10 cellular contexts compared by ENCODE assay signal in genomic region chr15:60635507-60636352, GRCh38.
DNase-seq lines count a peak whose midpoint lies in the region; ATAC-seq and TF ChIP-seq lines count a peak whose summit lies in the region.
"Had no signal": no experiment of that assay in that cellular context is flagged by ENCODE, and none has a peak within 500 bp of the region (broad histone marks: within the 10 kb centered on the region; RNA-seq: fewer than 3 reads in every experiment).

No MANE protein-coding gene starts in this region.

- H3K4me3 ChIP-seq in BLaER1 = no peak overlapping the region
- H3K4me3 ChIP-seq: K562 had no signal

- ATAC-seq in GM19455 (IDR thresholded peaks at IDR 0.05; ENCODE audit: unreplicated experiment) = peak; percentile 83
- ATAC-seq in HG03108 (IDR thresholded peaks at IDR 0.05; ENCODE audit: unreplicated experiment) = peak; percentile 67
- ATAC-seq in omental fat pad (ENCODE audit: low FRiP score) = no peak
- ATAC-seq: K562 had no signal

- H3K9ac ChIP-seq in BLaER1 = no peak overlapping the region

- H3K27me3 Mint-ChIP-seq in activated CD4-positive, alpha-beta T cell treated with anti-CD3 and anti-CD28 coated beads, Interleukin-2, amount 10 ng/mL, durations not matched to agents 7 days and 5 days = peaks cover 23% of the 10 kb centered on the region
- H3K27me3 Mint-ChIP-seq in immature natural killer cell (ENCODE audit: low read depth in 3 of 3) = peaks cover 0 to 3% (median 0%) of the 10 kb centered on the region in 3 donors

- no peaks in the 10 kb centered on the region for H3K36me3 Mint-ChIP-seq in activated CD4-positive, alpha-beta T cell treated with anti-CD3 and anti-CD28 coated beads, Interleukin-2, amount 10 ng/mL, durations not matched to agents 7 days and 5 days (ENCODE audit: low read depth)
- no peaks in the 10 kb centered on the region for H3K36me3 Mint-ChIP-seq in immature natural killer cell

- no peak overlapping the region for H3K27ac ChIP-seq in BLaER1
- H3K27ac ChIP-seq: WERI-Rb-1 had no signal

- H3K4me1 ChIP-seq in BLaER1 = peaks cover 12% of the 10 kb centered on the region

- peak; percentile 25 for DNase-seq in SIG-M5 (lab: John Stamatoyannopoulos, UW)
- no peak for DNase-seq in activated CD4-positive, alpha-beta T cell treated with anti-CD3 and anti-CD28 coated beads, Interleukin-2, amount 10 ng/mL, durations not matched to agents 7 days and 5 days
- no peak for DNase-seq in immature natural killer cell
- no peak for DNase-seq in NCI-H1105 (lab: John Stamatoyannopoulos, UW)
- no peak for DNase-seq in omental fat pad (ENCODE audit: low spot score)
- DNase-seq: WERI-Rb-1 had no signal

- POLR2A ChIA-PET in activated CD4-positive, alpha-beta T cell treated with anti-CD3 and anti-CD28 coated beads, Interleukin-2, amount 10 ng/mL, durations not matched to agents 7 days and 5 days (lab: Charles Lee) = no interaction called here

- no peak for TF ChIP-seq CTCF in omental fat pad (IDR thresholded peaks at IDR 0.05)

- no peak overlapping the region for H3K27ac Mint-ChIP-seq in activated CD4-positive, alpha-beta T cell treated with anti-CD3 and anti-CD28 coated beads, Interleukin-2, amount 10 ng/mL, durations not matched to agents 7 days and 5 days
- H3K27ac Mint-ChIP-seq in immature natural killer cell = peak overlapping the region in 1 of 6 donors; percentile 27

- no peaks in the 10 kb centered on the region for H4K20me1 ChIP-seq in BLaER1

- no peak overlapping the region for H3K4me3 Mint-ChIP-seq in activated CD4-positive, alpha-beta T cell treated with anti-CD3 and anti-CD28 coated beads, Interleukin-2, amount 10 ng/mL, durations not matched to agents 7 days and 5 days
- H3K4me3 Mint-ChIP-seq in immature natural killer cell = peak overlapping the region in 1 of 5 donors; percentile 24

- H3K9me3 Mint-ChIP-seq in activated CD4-positive, alpha-beta T cell treated with anti-CD3 and anti-CD28 coated beads, Interleukin-2, amount 10 ng/mL, durations not matched to agents 7 days and 5 days = no peaks in the 10 kb centered on the region
- no peaks in the 10 kb centered on the region for H3K9me3 Mint-ChIP-seq in immature natural killer cell

- H3K4me2 ChIP-seq in BLaER1 = peak overlapping the region; percentile 43

- H3K27me3 ChIP-seq in BLaER1 = no peaks in the 10 kb centered on the region

- CTCF ChIA-PET in activated CD4-positive, alpha-beta T cell treated with anti-CD3 and anti-CD28 coated beads, Interleukin-2, amount 10 ng/mL, durations not matched to agents 7 days and 5 days (lab: Charles Lee) = interaction anchor here (1.0 kb wide), 1 partner anchor 11 kb away, joined by 3 read pairs; no protein-coding TSS in a partner anchor

- H3K9me3 ChIP-seq in BLaER1 = no peaks in the 10 kb centered on the region

- H3K4me1 Mint-ChIP-seq in activated CD4-positive, alpha-beta T cell treated with anti-CD3 and anti-CD28 coated beads, Interleukin-2, amount 10 ng/mL, durations not matched to agents 7 days and 5 days = peaks cover 7% of the 10 kb centered on the region
- H3K4me1 Mint-ChIP-seq in immature natural killer cell = peaks cover 13 to 24% of the 10 kb centered on the region in 2 donors

- no peaks in the 10 kb centered on the region for H3K36me3 ChIP-seq in BLaER1
- H3K36me3 ChIP-seq: WERI-Rb-1 had no signal
